In genomic region chr1:61184035-61184713, GRCh38 we compare ENCODE assay signal across 8 cellular contexts.
DNase-seq lines count a peak whose midpoint lies in the region; ATAC-seq and TF ChIP-seq lines count a peak whose summit lies in the region.

No MANE protein-coding gene starts in this region.

- TF ChIP-seq CTCF in AG04450 (IDR thresholded peaks at IDR 0.05; ENCODE audit: low read depth, low read length) (no peak), thoracic aorta (IDR thresholded peaks at IDR 0.05) (no peak)

- H3K36me3 ChIP-seq in thoracic aorta = no peaks in the 10 kb centered on the region

- H3K27me3 ChIP-seq in AG04450 (ENCODE audit: control insufficient read depth, insufficient read depth, low read length) (no peaks in the 10 kb centered on the region), thoracic aorta (replicated peaks; ENCODE audit: insufficient read depth) (no peaks in the 10 kb centered on the region)

- H3K4me3 ChIP-seq in AG04450 (ENCODE audit: low read depth, low read length) = no peak overlapping the region; the same call in 1 of the 2 replicates
- peak overlapping the region; percentile 67 for H3K4me3 ChIP-seq in thoracic aorta

- H3K27ac ChIP-seq in AG04450 (ENCODE audit: low read depth, low read length) = no peak overlapping the region
- H3K27ac ChIP-seq in caudate nucleus (ENCODE audit: low read depth, low read length) = peak overlapping the region; percentile 89
- H3K27ac ChIP-seq in thoracic aorta = peak overlapping the region; percentile 86

- H3K4me1 ChIP-seq in thoracic aorta (ENCODE audit: control insufficient read depth in 1 of 2, low read depth in 2 of 2) = peaks cover 31 to 89% of the 10 kb centered on the region in 2 donors

- ATAC-seq in left colon (peak; percentile 92), thoracic aorta (ENCODE audit: insufficient number of reproducible peaks, low FRiP score, low read depth) (peak; percentile 87), GM21447 (IDR thresholded peaks at IDR 0.05; ENCODE audit: unreplicated experiment) (no peak)

- intact Hi-C loops in left colon (cut with DNase I, micrococcal nuclease) = loop anchor here in 1 of 2 donors (10.0 kb wide), 1 partner anchor 109 kb away; no protein-coding TSS in a partner anchor

- no peaks in the 10 kb centered on the region for H3K9me3 ChIP-seq in AG04450 (ENCODE audit: control insufficient read depth, insufficient read depth, low read length)
- H3K9me3 ChIP-seq in thoracic aorta = no peaks in the 10 kb centered on the region

- CTCF ChIA-PET in AG04450 (lab: Charles Lee) = interaction anchor here (0.5 kb wide), 2 partner anchors 102 to 136 kb away, joined by 3 to 6 read pairs; no protein-coding TSS in a partner anchor

- DNase-seq in AG04450 (ENCODE audit: low read depth, low spot score) (peak; percentile 32), NCI-H2029 treated with DMSO at 0.1 percent for 48 hours (lab: John Stamatoyannopoulos, UW) (peak; percentile 99), caudate nucleus (lab: John Stamatoyannopoulos, UW) (peak in 60 of 61 donors; percentile 41 to 94 (median 83)), left colon (peak; percentile 86 to 94), thoracic aorta (ENCODE audit: low spot score) (peak; percentile 77), retina (no peak), KG1 (lab: John Stamatoyannopoulos, UW) (no peak)

- POLR2A ChIA-PET in AG04450 (lab: Yijun Ruan, JAX) = no interaction called here

Comparison
In these comparisons a context has a peak if more than half of its experiments do, and no peak if none do; other contexts are left out.
1. DNase-seq: peak in AG04450 (single experiment), NCI-H2029 treated with DMSO at 0.1 percent for 48 hours (single experiment), caudate nucleus (60 of 61), left colon (2 of 2) and thoracic aorta (single experiment); none in retina (single experiment) and KG1 (single experiment).